In the genomic region with DNA sequence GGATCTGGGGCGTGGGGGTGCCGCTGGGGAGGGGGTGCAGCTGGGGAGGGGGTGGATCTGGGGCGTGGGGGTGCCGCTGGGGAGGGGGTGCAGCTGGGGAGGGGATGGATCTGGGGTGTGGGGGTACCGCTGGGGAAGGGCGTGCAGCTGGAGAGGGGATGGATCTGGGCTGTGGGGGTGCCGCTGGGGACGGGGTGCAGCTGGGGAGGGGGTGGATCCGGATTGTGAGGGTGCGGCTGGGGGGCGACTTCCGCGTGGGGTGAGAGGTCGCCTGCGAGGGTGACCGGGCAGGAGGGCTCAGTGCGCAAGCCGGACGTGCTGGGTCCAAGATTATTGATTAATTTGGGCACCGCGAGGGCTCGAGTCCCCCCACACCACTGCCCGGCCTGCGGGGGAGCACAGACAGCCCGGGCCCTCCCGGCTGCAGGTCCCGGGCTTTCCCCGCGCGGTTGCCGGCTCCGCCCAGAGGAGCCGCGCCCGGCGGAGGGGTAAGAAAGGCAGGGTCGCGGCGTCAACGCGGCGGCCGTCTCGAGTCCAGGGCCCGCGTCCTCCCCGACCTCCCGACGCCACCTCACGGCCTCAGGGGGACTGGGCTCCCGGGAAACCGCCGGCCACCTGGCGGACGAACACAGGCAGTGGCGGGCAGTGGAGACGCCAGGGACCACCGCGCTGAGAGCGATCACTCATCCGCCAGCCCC, we compare ENCODE assay signal across 8 cellular contexts. TPM values are rescaled to one million over a fixed set of nuclear protein-coding genes. Genes with fewer than 3 reads are reported as not detected.
A peak's percentile ranks its signal among the peaks of the same experiment; 100 is the strongest.
DNase-seq lines count a peak whose midpoint lies in the region; ATAC-seq, FAIRE-seq and TF ChIP-seq lines count a peak whose summit lies in the region.

No MANE protein-coding gene starts in this region.

- no peaks in the 10 kb centered on the region for H3K79me2 ChIP-seq in hepatocyte

- POLR2A ChIA-PET in CD4-positive, alpha-beta memory T cell (lab: Charles Lee; ENCODE audit: partially characterized antibody): interaction anchor here (0.6 to 4.6 kb wide), 10 partner anchors 16 to 129 kb away, joined by 3 to 38 read pairs (median 4); a partner anchor contains a TSS

- peak overlapping the region in 1 of 2 donors; percentile 63 for H3K4me3 ChIP-seq in CD4-positive, alpha-beta memory T cell (ENCODE audit: low read length in 2 of 2)
- peak overlapping the region; percentile 63 for H3K4me3 ChIP-seq in hepatocyte
- H3K4me3 ChIP-seq in sigmoid colon: peak overlapping the region; percentile 56 to 95 (median 86)

- no peak for TF ChIP-seq EP300 in sigmoid colon (IDR thresholded peaks at IDR 0.05)

- H3K36me3 ChIP-seq in CD4-positive, alpha-beta memory T cell (ENCODE audit: insufficient read depth, low read length): peaks cover 9% of the 10 kb centered on the region
- H3K36me3 ChIP-seq in hepatocyte (replicated peaks; ENCODE audit: insufficient read depth, low read depth) (no peaks in the 10 kb centered on the region), sigmoid colon (peaks cover 0 to 23% (median 11%) of the 10 kb centered on the region in 4 donors)

- peak in 2 of 5 donors; percentile 59 to 70 for DNase-seq in CD4-positive, alpha-beta memory T cell
- peak; percentile 94 for DNase-seq in GM19239 (ENCODE audit: insufficient read length, low spot score)
- peak; percentile 64 for DNase-seq in NCI-H345 (lab: John Stamatoyannopoulos, UW)
- no peak for DNase-seq in activated naive CD4-positive, alpha-beta T cell treated with anti-CD3 and anti-CD28 coated beads, Interleukin-2, amount 50 U/mL, for 72 hours (ENCODE audit: low spot score in 2 of 2)
- peak; percentile 91 for DNase-seq in hepatocyte (ENCODE audit: low spot score)
- DNase-seq in sigmoid colon: no peak
- no peak for DNase-seq in midbrain (lab: John Stamatoyannopoulos, UW)

- peak; percentile 52 for TF ChIP-seq CTCF in hepatocyte (IDR thresholded peaks at IDR 0.05; ENCODE audit: poor library complexity)
- peak in 3 of 4 experiments; percentile 25 to 36 (median 29) for TF ChIP-seq CTCF in sigmoid colon (IDR thresholded peaks at IDR 0.05)

- no peaks in the 10 kb centered on the region for H4K20me1 ChIP-seq in hepatocyte (ENCODE audit: insufficient read depth, poor library complexity, severe bottlenecking)

- H3K9me3 Mint-ChIP-seq in CD4-positive, alpha-beta memory T cell: peaks cover 0 to 1% (median 0%) of the 10 kb centered on the region in 8 donors
- H3K9me3 Mint-ChIP-seq in activated naive CD4-positive, alpha-beta T cell treated with anti-CD3 and anti-CD28 coated beads, Interleukin-2, amount 50 U/mL, for 72 hours: no peaks in the 10 kb centered on the region

- peak overlapping the region; percentile 62 for H3K27ac ChIP-seq in CD4-positive, alpha-beta memory T cell (ENCODE audit: low read depth, low read length)
- H3K27ac ChIP-seq in hepatocyte (peak overlapping the region; percentile 85), sigmoid colon (peak overlapping the region; percentile 86 to 94 (median 92))

- no peaks in the 10 kb centered on the region for H3K9me3 ChIP-seq in CD4-positive, alpha-beta memory T cell (ENCODE audit: control insufficient read depth in 1 of 2, low read length in 2 of 2)
- H3K9me3 ChIP-seq in hepatocyte (ENCODE audit: low read depth) (no peaks in the 10 kb centered on the region), sigmoid colon (no peaks in the 10 kb centered on the region)

- H3K27ac Mint-ChIP-seq in CD4-positive, alpha-beta memory T cell: peak overlapping the region in 1 of 7 donors; percentile 89
- no peak overlapping the region for H3K27ac Mint-ChIP-seq in activated naive CD4-positive, alpha-beta T cell treated with anti-CD3 and anti-CD28 coated beads, Interleukin-2, amount 50 U/mL, for 72 hours

- peak overlapping the region; percentile 43 to 81 (median 60) for H3K4me3 Mint-ChIP-seq in CD4-positive, alpha-beta memory T cell

- peaks cover 10 to 23% (median 16%) of the 10 kb centered on the region in 4 donors for H3K4me1 Mint-ChIP-seq in CD4-positive, alpha-beta memory T cell

- intact Hi-C loops in CD4-positive, alpha-beta memory T cell (cut with micrococcal nuclease): loop anchor here (1.0 to 10.0 kb wide), 4 partner anchors 16 to 126 kb away; a partner anchor contains a TSS
- intact Hi-C loops in sigmoid colon (cut with DNase I): loop anchor here (5.0 kb wide), 1 partner anchor 56 kb away; a partner anchor contains a TSS

- WGBS in hepatocyte (ENCODE audit: low lambda C conversion rate, missing lambda C conversion rate): 2% methylated on average over 33 of the region's 61 CpGs
- WGBS in sigmoid colon, 2 donors: 0 to 1% methylated on average over 61 of the region's 61 CpGs

- peak; percentile 57 for ATAC-seq in HG03159 (IDR thresholded peaks at IDR 0.05; ENCODE audit: unreplicated experiment)
- ATAC-seq in activated naive CD4-positive, alpha-beta T cell treated with anti-CD3 and anti-CD28 coated beads, Interleukin-2, amount 50 U/mL, for 72 hours: peak; percentile 0 to 56

- no peak for TF ChIP-seq POLR2A in sigmoid colon (IDR thresholded peaks at IDR 0.05)

- H3K4me2 ChIP-seq in hepatocyte: peak overlapping the region; percentile 99

- peak overlapping the region; percentile 93 for H2AFZ ChIP-seq in hepatocyte

- peaks cover 15% of the 10 kb centered on the region for H3K4me1 ChIP-seq in CD4-positive, alpha-beta memory T cell (ENCODE audit: insufficient read depth, low read length)
- H3K4me1 ChIP-seq in hepatocyte (ENCODE audit: insufficient read depth) (peaks cover 8% of the 10 kb centered on the region), sigmoid colon (peaks cover 0 to 35% (median 27%) of the 10 kb centered on the region in 4 donors)

- CTCF ChIA-PET in CD4-positive, alpha-beta memory T cell (lab: Charles Lee; ENCODE audit: partially characterized antibody): interaction anchor here (1.1 to 1.5 kb wide), 5 partner anchors 9 to 28 kb away, joined by 3 to 5 read pairs (median 4); a partner anchor contains a TSS

- FAIRE-seq in GM19239 (lab: Jason Lieb, UNC): peak; percentile 11

- H3K9me2 ChIP-seq in hepatocyte (replicated peaks; ENCODE audit: insufficient read depth): no peaks in the 10 kb centered on the region

- H3K36me3 Mint-ChIP-seq in CD4-positive, alpha-beta memory T cell: peaks cover 8 to 23% of the 10 kb centered on the region in 2 donors
- peaks cover 0 to 7% of the 10 kb centered on the region in 2 donors for H3K36me3 Mint-ChIP-seq in activated naive CD4-positive, alpha-beta T cell treated with anti-CD3 and anti-CD28 coated beads, Interleukin-2, amount 50 U/mL, for 72 hours

- no peaks in the 10 kb centered on the region for H3K27me3 Mint-ChIP-seq in CD4-positive, alpha-beta memory T cell

- H3K27me3 ChIP-seq in CD4-positive, alpha-beta memory T cell (ENCODE audit: insufficient read depth, low read length): no peaks in the 10 kb centered on the region
- no peaks in the 10 kb centered on the region for H3K27me3 ChIP-seq in hepatocyte
- H3K27me3 ChIP-seq in sigmoid colon: no peaks in the 10 kb centered on the region

RNA-seq across cellular contexts. Expression of a gene that starts 0.6 kb away (rescaled TPM):
- 10 to 100 TPM; 91.6 to 95.9 TPM for total RNA-seq in CD4-positive, alpha-beta memory T cell
- polyA plus RNA-seq in CD4-positive, alpha-beta memory T cell: 10 to 100 TPM; 37.8 to 39.9 TPM
- total RNA-seq in activated naive CD4-positive, alpha-beta T cell treated with anti-CD3 and anti-CD28 coated beads, Interleukin-2, amount 50 U/mL, for 72 hours: 10 to 100 TPM; 21.2 to 31.6 TPM
- total RNA-seq in hepatocyte: 34.7 and 36.6 TPM in 2 replicates
- 86.0 and 94.5 TPM in 2 replicates for polyA plus RNA-seq in hepatocyte
- 10 to 100 TPM; 38.5 to 73.1 (median 57.9) TPM for total RNA-seq in sigmoid colon
- polyA plus RNA-seq in sigmoid colon: 100 to 1,000 TPM in 2 of 3 donors, 10 to 100 TPM in 1; 95.2 to 162 (median 132) TPM

RNA-seq across cellular contexts. Expression of a gene that starts 0.9 kb away (rescaled TPM):
- total RNA-seq in CD4-positive, alpha-beta memory T cell: 10 to 100 TPM; 15.5 to 15.7 TPM
- under 1 TPM in 1 of 2 donors, not detected in 1; 0.98 TPM for polyA plus RNA-seq in CD4-positive, alpha-beta memory T cell
- 1 to 10 TPM; 3.7 to 4.4 TPM for total RNA-seq in activated naive CD4-positive, alpha-beta T cell treated with anti-CD3 and anti-CD28 coated beads, Interleukin-2, amount 50 U/mL, for 72 hours
- total RNA-seq in hepatocyte (0.56 and 0.77 TPM in 2 replicates), sigmoid colon (10 to 100 TPM in 1 of 4 donors, 1 to 10 TPM in 3; 4.3 to 12.2 (median 8.9) TPM)
- polyA plus RNA-seq in hepatocyte (0.62 and 2.0 TPM in 2 replicates), sigmoid colon (1 to 10 TPM; 1.8 to 9.5 (median 1.8) TPM)

RNA-seq across cellular contexts. Expression of a gene that starts 27.6 kb away (rescaled TPM):
- 10 to 100 TPM; 76.7 to 79.1 TPM for total RNA-seq in CD4-positive, alpha-beta memory T cell
- 10 to 100 TPM; 27.9 to 30.2 TPM for polyA plus RNA-seq in CD4-positive, alpha-beta memory T cell
- total RNA-seq in activated naive CD4-positive, alpha-beta T cell treated with anti-CD3 and anti-CD28 coated beads, Interleukin-2, amount 50 U/mL, for 72 hours: 10 to 100 TPM; 30.1 to 64.7 TPM
- total RNA-seq in hepatocyte (26.8 and 28.3 TPM in 2 replicates), sigmoid colon (10 to 100 TPM; 28.5 to 43.6 (median 29.0) TPM)
- polyA plus RNA-seq in hepatocyte (36.9 and 45.5 TPM in 2 replicates), sigmoid colon (10 to 100 TPM in 2 of 3 donors, 1 to 10 TPM in 1; 6.5 to 29.0 (median 10.2) TPM)

RNA-seq across cellular contexts. Expression of a gene that starts 39.2 kb away (rescaled TPM):
- total RNA-seq in CD4-positive, alpha-beta memory T cell: 10 to 100 TPM; 26.8 to 29.1 TPM
- 10 to 100 TPM in 1 of 2 donors, 1 to 10 TPM in 1; 3.6 to 13.7 TPM for polyA plus RNA-seq in CD4-positive, alpha-beta memory T cell
- total RNA-seq in activated naive CD4-positive, alpha-beta T cell treated with anti-CD3 and anti-CD28 coated beads, Interleukin-2, amount 50 U/mL, for 72 hours: 10 to 100 TPM; 32.9 to 63.5 TPM
- total RNA-seq in hepatocyte (20.4 and 24.3 TPM in 2 replicates), sigmoid colon (10 to 100 TPM in 2 of 4 donors, 1 to 10 TPM in 2; 7.2 to 13.0 (median 10.0) TPM)
- polyA plus RNA-seq in hepatocyte (46.9 and 50.3 TPM in 2 replicates), sigmoid colon (10 to 100 TPM in 1 of 3 donors, 1 to 10 TPM in 2; 5.4 to 17.8 (median 9.0) TPM)

RNA-seq across cellular contexts. Expression of a gene that starts 54.4 kb away (rescaled TPM):
- total RNA-seq in CD4-positive, alpha-beta memory T cell: 10 to 100 TPM; 82.3 to 86.2 TPM
- polyA plus RNA-seq in CD4-positive, alpha-beta memory T cell: 10 to 100 TPM; 54.3 to 59.4 TPM
- total RNA-seq in activated naive CD4-positive, alpha-beta T cell treated with anti-CD3 and anti-CD28 coated beads, Interleukin-2, amount 50 U/mL, for 72 hours: 10 to 100 TPM; 34.4 to 40.9 TPM
- 62.7 and 86.0 TPM in 2 replicates for total RNA-seq in hepatocyte
- 102 and 109 TPM in 2 replicates for polyA plus RNA-seq in hepatocyte
- 10 to 100 TPM; 12.5 to 26.3 (median 19.7) TPM for total RNA-seq in sigmoid colon
- 100 to 1,000 TPM in 1 of 3 donors, 10 to 100 TPM in 2; 51.7 to 131 (median 71.4) TPM for polyA plus RNA-seq in sigmoid colon

Comparison
In these comparisons a context has a peak if more than half of its experiments do, and no peak if none do; other contexts are left out.
1. DNase-seq: peak in GM19239 (single experiment), NCI-H345 (single experiment) and hepatocyte (single experiment); none in activated naive CD4-positive, alpha-beta T cell treated with anti-CD3 and anti-CD28 coated beads, Interleukin-2, amount 50 U/mL, for 72 hours (0 of 2), sigmoid colon (single experiment) and midbrain (single experiment).
2. Peak in every context shown above with its lines, with median percentiles within 50 percentile points of each other: H3K27ac ChIP-seq.